1 cellular context compared by ENCODE assay signal in genomic region chr1:43058545-43059360, GRCh38.
TF ChIP-seq lines count a peak whose summit lies in the region.

No MANE protein-coding gene starts in this region.

TF ChIP-seq in GM23338, 12 proteins besides CTCF, POLR2A, EP300 and RAD21 (continued from another document):
- no peak for TF ChIP-seq ZNF114 (CRISPR knock-in tag; IDR thresholded peaks at IDR 0.05)
- no peak for TF ChIP-seq JUNB (IDR thresholded peaks at IDR 0.05; ENCODE audit: unreplicated experiment)
- TF ChIP-seq EZH2 (IDR thresholded peaks at IDR 0.05; ENCODE audit: low read depth, unreplicated experiment): no peak
- TF ChIP-seq CREB1 (CRISPR knock-in tag; IDR thresholded peaks at IDR 0.05; ENCODE audit: low read depth): no peak
- TF ChIP-seq ZNF331 (CRISPR knock-in tag; IDR thresholded peaks at IDR 0.05; ENCODE audit: low read depth): no peak
- no peak for TF ChIP-seq POLR2AphosphoS5 (IDR thresholded peaks at IDR 0.05; ENCODE audit: low read depth)
- no peak for TF ChIP-seq REST (IDR thresholded peaks at IDR 0.05; ENCODE audit: unreplicated experiment)
- no peak for TF ChIP-seq STAT1 (IDR thresholded peaks at IDR 0.05; ENCODE audit: unreplicated experiment)
- no peak for TF ChIP-seq NANOG (IDR thresholded peaks at IDR 0.05; ENCODE audit: borderline replicate concordance)
- no peak for TF ChIP-seq ETS1 (IDR thresholded peaks at IDR 0.05)
- no peak for TF ChIP-seq EZH2phosphoT487 (IDR thresholded peaks at IDR 0.05; ENCODE audit: unreplicated experiment)
TF ChIP-seq in GM23338: peak in this region for 0.
